ENCODE assay signal across 8 cellular contexts in genomic region chr7:70268179-70268578, GRCh38.
"Had no signal": no experiment of that assay in that cellular context is flagged by ENCODE, and none has a peak within 500 bp of the region (broad histone marks: within the 10 kb centered on the region; RNA-seq: fewer than 3 reads in every experiment).

No MANE protein-coding gene starts in this region.

- ATAC-seq: GM12878 had no signal

- DNase-seq: GDM1, GF-D8 had no signal

- FAIRE-seq: G401.6, GM12878, GM12891, GM12892, GM18507, GM19239 had no signal

- H3K4me3 ChIP-seq: GM12878 had no signal
